In genomic region chr4:20532871-20533870, GRCh38 we compare ENCODE assay signal across 21 cellular contexts.
DNase-seq lines count a peak whose midpoint lies in the region; ATAC-seq and TF ChIP-seq lines count a peak whose summit lies in the region.
"Had no signal": no experiment of that assay in that cellular context is flagged by ENCODE, and none has a peak within 500 bp of the region (broad histone marks: within the 10 kb centered on the region; RNA-seq: fewer than 3 reads in every experiment).

No MANE protein-coding gene starts in this region.

- CTCF ChIA-PET in mammary epithelial cell (lab: Charles Lee; ENCODE audit: low non-redundant PET) = no interaction called here

- H4K20me1 ChIP-seq in mammary epithelial cell (ENCODE audit: insufficient read depth, low read length) = no peaks in the 10 kb centered on the region

- H2AFZ ChIP-seq in mammary epithelial cell (ENCODE audit: low read depth, low read length) = no peak overlapping the region

- no peak overlapping the region for H3K4me2 ChIP-seq in mammary epithelial cell (ENCODE audit: insufficient read depth, low read depth, low read length)

- no peaks in the 10 kb centered on the region for H3K36me3 ChIP-seq in MG63
- H3K36me3 ChIP-seq in mammary epithelial cell (ENCODE audit: insufficient read depth, low read length) = no peaks in the 10 kb centered on the region

- DNase-seq in GM03348 (ENCODE audit: low spot score) (peak; percentile 36), MG63 (peak; percentile 1), mammary epithelial cell (peak; percentile 1), renal cortical epithelial cell (ENCODE audit: low read depth) (peak; percentile 70), AML-193 (lab: John Stamatoyannopoulos, UW) (no peak), coronary artery (ENCODE audit: low spot score) (no peak)
- DNase-seq: activated gamma-delta T cell treated with Interleukin-2 at 50 U/mL for 16 hours; anterior cingulate cortex; KG1; left colon; NCI-H1417 treated with DMSO at 0.1 percent for 48 hours; NK-92 treated with Interleukin-12 subunit alpha and Interleukin-12 subunit beta, amount 100 ng/mL, for 24 hours; occipital lobe; sigmoid colon; stimulated activated CD4-positive, alpha-beta T cell treated with anti-CD3 and anti-CD28 coated beads, Interleukin-4, amount 100 ng/mL, for 24 hours; stimulated activated CD8-positive, alpha-beta memory T cell treated with anti-CD3 and anti-CD28 coated beads, Interleukin-4, amount 100 ng/mL, for 48 hours; T-helper 17 cell had no signal

- in situ Hi-C loops in mammary epithelial cell (cut with MboI; ENCODE audit: low sequenced_read_pairs in 2 of 2) = loop anchor here in 1 of 2 donors (25.0 kb wide), 2 partner anchors 154 to 221 kb away; no protein-coding TSS in a partner anchor

- no peak for ATAC-seq in GM19035 (IDR thresholded peaks at IDR 0.05; ENCODE audit: unreplicated experiment)
- ATAC-seq in GM21576 (IDR thresholded peaks at IDR 0.05; ENCODE audit: unreplicated experiment) = no peak
- ATAC-seq: esophagus mucosa, left colon, T-helper 17 cell had no signal

- H3K9ac ChIP-seq in mammary epithelial cell (ENCODE audit: insufficient read depth, low read length) = no peak overlapping the region

- BruUV-seq in mammary epithelial cell (replicated peaks; lab: Mats Ljungman, UMichigan) = no TSS peak

- TF ChIP-seq CTCF in mammary epithelial cell (conservative IDR thresholded peaks at IDR 0.05 in 1 of 2, IDR thresholded peaks at IDR 0.05 in 1 of 2; ENCODE audit: extremely low read depth in 1 of 2, insufficient read depth in 1 of 2, low read depth in 1 of 2, low read length in 2 of 2) (no peak), coronary artery (IDR thresholded peaks at IDR 0.05) (no peak)

- 79% methylated on average over 5 of the region's 5 CpGs for WGBS in mammary epithelial cell (ENCODE audit: low coverage, missing lambda C conversion rate)

- dilution Hi-C loops in mammary epithelial cell (cut with HindIII; ENCODE audit: low sequenced_read_pairs) = no loop called here

- H3K4me1 ChIP-seq in mammary epithelial cell (ENCODE audit: insufficient read depth, low read length) = peaks cover 4% of the 10 kb centered on the region

- H3K9me3 ChIP-seq in MG63 = no peaks in the 10 kb centered on the region
- H3K9me3 ChIP-seq in mammary epithelial cell (replicated peaks; ENCODE audit: insufficient read depth, low read length) = no peaks in the 10 kb centered on the region
- H3K9me3 ChIP-seq: sigmoid colon, thoracic aorta had no signal

- H3K27ac ChIP-seq in mammary epithelial cell (ENCODE audit: insufficient read depth, low read depth, low read length) (no peak overlapping the region), coronary artery (no peak overlapping the region)
- H3K27ac ChIP-seq: sigmoid colon, thoracic aorta had no signal

- H3K4me3 ChIP-seq in MG63 = no peak overlapping the region
- H3K4me3 ChIP-seq in mammary epithelial cell (replicated peaks in 1 of 3; ENCODE audit: insufficient read depth in 1 of 3, low read depth in 2 of 3, low read length in 3 of 3) = no peak overlapping the region
- H3K4me3 ChIP-seq in coronary artery = no peak overlapping the region
- H3K4me3 ChIP-seq: sigmoid colon, thoracic aorta had no signal

- H3K27me3 ChIP-seq in MG63 (no peaks in the 10 kb centered on the region), mammary epithelial cell (ENCODE audit: insufficient read depth, low read length) (no peaks in the 10 kb centered on the region)
- H3K27me3 ChIP-seq: sigmoid colon had no signal

- no peaks in the 10 kb centered on the region for H3K79me2 ChIP-seq in mammary epithelial cell (ENCODE audit: insufficient read depth, low read length)

- intact Hi-C loops in mammary epithelial cell (cut with micrococcal nuclease) = no loop called here

Comparison
In these comparisons a context has a peak if more than half of its experiments do, and no peak if none do; other contexts are left out.
1. DNase-seq: peak in GM03348 (single experiment), MG63 (single experiment), mammary epithelial cell (single experiment) and renal cortical epithelial cell (single experiment); none in AML-193 (0 of 2) and coronary artery (single experiment).